ENCODE assay signal across 8 cellular contexts in the genomic region with DNA sequence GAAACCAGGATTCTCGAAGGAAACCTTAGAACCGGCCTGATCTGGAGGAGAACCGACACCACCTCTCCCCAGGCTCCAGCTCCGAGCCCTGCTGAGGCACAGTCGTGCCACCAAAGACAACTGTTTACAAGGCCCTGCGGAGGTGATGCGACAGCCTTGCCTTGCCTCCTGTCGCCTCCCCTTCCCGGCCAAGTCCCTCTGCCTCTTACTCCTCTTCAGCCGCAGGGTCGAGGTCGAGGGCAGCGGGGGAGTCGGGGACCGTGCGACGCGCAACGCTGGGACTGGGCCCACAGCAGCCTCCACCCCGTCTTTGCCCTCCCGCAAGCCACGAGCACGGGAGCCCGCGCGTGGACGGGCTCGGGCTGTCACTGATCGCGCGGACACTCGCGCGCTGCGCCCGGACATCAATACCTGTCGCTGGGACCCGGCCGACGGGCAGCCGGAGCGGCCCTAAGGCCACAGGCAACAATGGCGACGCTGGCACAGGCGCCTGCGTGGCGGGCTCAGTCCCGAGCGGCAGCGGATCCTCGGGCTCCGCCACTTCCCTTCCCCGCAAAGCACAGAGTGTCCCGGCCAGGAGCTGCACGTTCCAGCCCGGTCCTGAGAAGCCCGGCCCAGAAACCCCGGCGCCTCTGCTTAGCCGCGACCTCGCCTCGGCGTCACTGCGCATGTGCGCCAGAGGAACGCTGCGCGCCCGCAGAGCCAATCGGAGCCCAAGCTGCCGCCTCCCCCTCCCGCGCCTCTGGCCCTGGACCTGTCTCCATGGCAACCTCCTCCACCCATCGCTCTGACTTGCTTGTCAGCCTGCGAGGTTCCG. TPM values are rescaled to one million over a fixed set of nuclear protein-coding genes. Genes with fewer than 3 reads are reported as not detected.
A peak's percentile ranks its signal among the peaks of the same experiment; 100 is the strongest.
DNase-seq lines count a peak whose midpoint lies in the region; ATAC-seq and TF ChIP-seq lines count a peak whose summit lies in the region.

Gene ZNF287, minus strand, starts transcription at position 664 of the 817 bp plus-strand sequence. CDS start 1,473 bp downstream, outside the sequence.

- H3K36me3 ChIP-seq in SJCRH30 = peaks cover 11% of the 10 kb centered on the region
- peaks cover 14% of the 10 kb centered on the region for H3K36me3 ChIP-seq in osteoblast (ENCODE audit: insufficient read depth, low read length)
- H3K36me3 ChIP-seq in testis (ENCODE audit: low read depth, missing control alignments) = no peaks in the 10 kb centered on the region

- H3K4me1 Mint-ChIP-seq in activated naive CD8-positive, alpha-beta T cell treated with anti-CD3 and anti-CD28 coated beads for 36 hours = peaks cover 9% of the 10 kb centered on the region
- no peaks in the 10 kb centered on the region for H3K4me1 Mint-ChIP-seq in glutamatergic neuron (ENCODE audit: low read depth, unreplicated experiment)

- H3K4me2 ChIP-seq in osteoblast (ENCODE audit: insufficient read depth, low read length) = peak within 1 kb of the TSS; percentile 95

- intact Hi-C loops in testis (cut with DNase I; ENCODE audit: low total_unique reads) = no loop called here

- peaks cover 9% of the 10 kb centered on the region for H3K9me3 ChIP-seq in SJCRH30 (replicated peaks)
- H3K9me3 ChIP-seq in osteoblast (ENCODE audit: low read depth, low read length) = no peaks in the 10 kb centered on the region
- H3K9me3 ChIP-seq in testis = no peaks in the 10 kb centered on the region

- H3K4me1 ChIP-seq in SJCRH30 (no peaks in the 10 kb centered on the region), osteoblast (ENCODE audit: insufficient read depth, low read length) (peaks cover 6% of the 10 kb centered on the region), testis (no peaks in the 10 kb centered on the region)

- H3K9me3 Mint-ChIP-seq in activated naive CD8-positive, alpha-beta T cell treated with anti-CD3 and anti-CD28 coated beads for 36 hours = no peaks in the 10 kb centered on the region
- H3K9me3 Mint-ChIP-seq in glutamatergic neuron (ENCODE audit: unreplicated experiment) = no peaks in the 10 kb centered on the region

- no peak for TF ChIP-seq CTCF in LNCaP clone FGC (IDR thresholded peaks at IDR 0.05; ENCODE audit: control insufficient read depth, extremely low read depth, insufficient read depth)
- no peak for TF ChIP-seq CTCF in glutamatergic neuron (IDR thresholded peaks at IDR 0.05; ENCODE audit: partially characterized antibody, unreplicated experiment)
- TF ChIP-seq CTCF in osteoblast (IDR thresholded peaks at IDR 0.05; ENCODE audit: extremely low read depth, low read depth, low read length) = no peak
- no peak for TF ChIP-seq CTCF in testis (IDR thresholded peaks at IDR 0.05)

- peaks cover 15% of the 10 kb centered on the region for H3K79me2 ChIP-seq in osteoblast (ENCODE audit: insufficient read depth, low read length)

- peak within 1 kb of the TSS; percentile 65 for H3K27ac Mint-ChIP-seq in activated naive CD8-positive, alpha-beta T cell treated with anti-CD3 and anti-CD28 coated beads for 36 hours
- H3K27ac Mint-ChIP-seq in glutamatergic neuron (ENCODE audit: unreplicated experiment) = peak within 1 kb of the TSS; percentile 33

- no peak for TF ChIP-seq POLR2A in testis (IDR thresholded peaks at IDR 0.05)

- peak within 1 kb of the TSS; percentile 95 for H2AFZ ChIP-seq in osteoblast (ENCODE audit: low read length)

- H3K27ac ChIP-seq in SJCRH30 (peak within 1 kb of the TSS; percentile 19), osteoblast (ENCODE audit: low read depth, low read length) (no peak within 1 kb of the TSS), testis (peak within 1 kb of the TSS in 1 of 2 donors; percentile 54)

- DNase-seq in DMS79 treated with DMSO at 0.1 percent for 48 hours (lab: John Stamatoyannopoulos, UW) (peak; percentile 74), LNCaP clone FGC (ENCODE audit: low read depth) (peak; percentile 72), SJCRH30 (peak; percentile 98), glutamatergic neuron (peak; percentile 96), osteoblast (ENCODE audit: insufficient read length, low spot score, missing footprints) (peak; percentile 97), testis (peak; percentile 98)
- peak; percentile 94 for DNase-seq in activated naive CD8-positive, alpha-beta T cell treated with anti-CD3 and anti-CD28 coated beads for 36 hours

- peak within 1 kb of the TSS; percentile 83 for H3K4me3 Mint-ChIP-seq in activated naive CD8-positive, alpha-beta T cell treated with anti-CD3 and anti-CD28 coated beads for 36 hours
- H3K4me3 Mint-ChIP-seq in glutamatergic neuron (ENCODE audit: unreplicated experiment) = peak within 1 kb of the TSS; percentile 94

- H3K36me3 Mint-ChIP-seq in activated naive CD8-positive, alpha-beta T cell treated with anti-CD3 and anti-CD28 coated beads for 36 hours = peaks cover 14% of the 10 kb centered on the region
- H3K36me3 Mint-ChIP-seq in glutamatergic neuron (ENCODE audit: unreplicated experiment) = peaks cover 5% of the 10 kb centered on the region

- no peaks in the 10 kb centered on the region for H4K20me1 ChIP-seq in osteoblast (ENCODE audit: insufficient read depth, low read length)

- H3K27me3 ChIP-seq in SJCRH30 (no peaks in the 10 kb centered on the region; the same call in none of the 2 replicates), osteoblast (ENCODE audit: insufficient read depth, low read length) (peaks cover 11% of the 10 kb centered on the region), testis (no peaks in the 10 kb centered on the region)

- peaks cover 3% of the 10 kb centered on the region for H3K27me3 Mint-ChIP-seq in activated naive CD8-positive, alpha-beta T cell treated with anti-CD3 and anti-CD28 coated beads for 36 hours
- no peaks in the 10 kb centered on the region for H3K27me3 Mint-ChIP-seq in glutamatergic neuron (ENCODE audit: unreplicated experiment)

- ATAC-seq in GM21737 (IDR thresholded peaks at IDR 0.05; ENCODE audit: unreplicated experiment) = peak; percentile 88

- H3K4me3 ChIP-seq in LNCaP clone FGC (ENCODE audit: low read depth, low read length) (peak within 1 kb of the TSS; percentile 86), SJCRH30 (peak within 1 kb of the TSS; percentile 82), osteoblast (ENCODE audit: insufficient read depth, low read length) (peak within 1 kb of the TSS; percentile 89), testis (peak within 1 kb of the TSS; percentile 71 to 85)

- WGBS in testis, 2 donors = 2 to 4% methylated on average over 46 to 50 of the region's 77 CpGs

RNA-seq across cellular contexts. Expression of gene ZNF287, which starts in this region (rescaled TPM):
- total RNA-seq in SJCRH30 (2014; rRNA removed; shearing (Covaris generic)) = 17.0 and 18.2 TPM in 2 replicates
- 1 to 10 TPM; 7.2 to 9.8 TPM for total RNA-seq in activated naive CD8-positive, alpha-beta T cell treated with anti-CD3 and anti-CD28 coated beads for 36 hours
- total RNA-seq in glutamatergic neuron (ENCODE audit: unreplicated experiment) (17.4 TPM), osteoblast (8.5 and 10.9 TPM in 2 replicates), testis (10 to 100 TPM in 1 of 2 donors, 1 to 10 TPM in 1; 8.5 to 12.1 TPM)
- polyA plus RNA-seq in testis (ENCODE audit: insufficient read depth, low read depth, low replicate concordance) = 3.7 TPM
